In genomic region chr3:183766745-183767606, GRCh38 we compare ENCODE assay signal across 8 cellular contexts. TPM values are rescaled to one million over a fixed set of nuclear protein-coding genes. Genes with fewer than 3 reads are reported as not detected.
DNase-seq lines count a peak whose midpoint lies in the region; ATAC-seq, FAIRE-seq and TF ChIP-seq lines count a peak whose summit lies in the region.

No MANE protein-coding gene starts in this region.

- intact Hi-C loops in pancreas (cut with DNase I), result loop anchor here in 2 of 3 donors (10.0 kb wide), 2 partner anchors 282 to 292 kb away; no protein-coding TSS in a partner anchor

- H3K36me3 ChIP-seq in SJSA1 (peaks cover 32% of the 10 kb centered on the region), pancreas (peaks cover 0 to 5% (median 3%) of the 10 kb centered on the region in 3 donors)

- H3K36me3 Mint-ChIP-seq in type B pancreatic cell, result peaks cover 14% of the 10 kb centered on the region

- H3K4me1 Mint-ChIP-seq in type B pancreatic cell (ENCODE audit: unreplicated experiment), result peaks cover 7% of the 10 kb centered on the region

- no peaks in the 10 kb centered on the region for H3K27me3 ChIP-seq in SJSA1 (replicated peaks)
- no peaks in the 10 kb centered on the region for H3K27me3 ChIP-seq in pancreas

- no peak overlapping the region for H3K4me3 ChIP-seq in SJSA1
- no peak overlapping the region for H3K4me3 ChIP-seq in pancreas

- H3K4me1 ChIP-seq in SJSA1 (replicated peaks) (peaks cover 13% of the 10 kb centered on the region), pancreas (no peaks in the 10 kb centered on the region)

- H3K27ac ChIP-seq in SJSA1 (no peak overlapping the region), pancreas (no peak overlapping the region)

- no peaks in the 10 kb centered on the region for H3K9me3 ChIP-seq in SJSA1 (replicated peaks)
- H3K9me3 ChIP-seq in pancreas, result no peaks in the 10 kb centered on the region

- no peak overlapping the region for H3K27ac Mint-ChIP-seq in type B pancreatic cell

- FAIRE-seq in pancreas (lab: Jason Lieb, UNC), result no peak

- 58 to 62% methylated on average over 9 of the region's 9 CpGs for WGBS in pancreas, 2 donors

- H3K27me3 Mint-ChIP-seq in type B pancreatic cell, result no peaks in the 10 kb centered on the region

- TF ChIP-seq CTCF in pancreas (IDR thresholded peaks at IDR 0.05) (peak; percentile 54 to 81 (median 67)), type B pancreatic cell (conservative IDR thresholded peaks at IDR 0.05) (peak; percentile 87)

- DNase-seq in COLO668 (lab: John Stamatoyannopoulos, UW; ENCODE audit: unreplicated experiment), result peak; percentile 44
- DNase-seq in M059J (ENCODE audit: low read depth), result peak; percentile 75
- peak; percentile 56 to 69 for DNase-seq in SJSA1 (ENCODE audit: low read depth in 1 of 2, low spot score in 2 of 2)
- peak; percentile 45 for DNase-seq in activated gamma-delta T cell treated with anti-CD3 and anti-CD28 coated beads, Interleukin-2, amount 50 U/mL, for 16 hours (ENCODE audit: low read depth)
- peak; percentile 82 for DNase-seq in globus pallidus (ENCODE audit: low spot score)
- DNase-seq in pancreas, result peak in 5 of 6 donors; percentile 65 to 83 (median 67)
- peak; percentile 77 for DNase-seq in type B pancreatic cell (ENCODE audit: extremely low spot score, unreplicated experiment)

- ATAC-seq in GM21447 (IDR thresholded peaks at IDR 0.05; ENCODE audit: unreplicated experiment), result peak; percentile 88
- peak; percentile 94 to 100 (median 98) for ATAC-seq in pancreas

- H3K9me3 Mint-ChIP-seq in type B pancreatic cell, result no peaks in the 10 kb centered on the region

- H3K4me3 Mint-ChIP-seq in type B pancreatic cell, result no peak overlapping the region

RNA-seq across cellular contexts. Expression of gene MAP6D1, which starts 58.4 kb away (rescaled TPM):
- total RNA-seq in M059J (2014; rRNA removed; shearing (Covaris generic)), result 0.30 and 0.64 TPM in 2 replicates
- total RNA-seq in SJSA1 (2014; rRNA removed; shearing (Covaris generic)), result 1.5 and 3.0 TPM in 2 replicates
- total RNA-seq in pancreas (1 to 10 TPM; 2.5 to 6.3 (median 3.7) TPM), type B pancreatic cell (ENCODE audit: low replicate concordance) (3.2 and 3.3 TPM in 2 replicates)
- 1 to 10 TPM; 1.4 to 2.7 TPM for polyA plus RNA-seq in pancreas
